ENCODE assay signal across 1 cellular context in the genomic region with DNA sequence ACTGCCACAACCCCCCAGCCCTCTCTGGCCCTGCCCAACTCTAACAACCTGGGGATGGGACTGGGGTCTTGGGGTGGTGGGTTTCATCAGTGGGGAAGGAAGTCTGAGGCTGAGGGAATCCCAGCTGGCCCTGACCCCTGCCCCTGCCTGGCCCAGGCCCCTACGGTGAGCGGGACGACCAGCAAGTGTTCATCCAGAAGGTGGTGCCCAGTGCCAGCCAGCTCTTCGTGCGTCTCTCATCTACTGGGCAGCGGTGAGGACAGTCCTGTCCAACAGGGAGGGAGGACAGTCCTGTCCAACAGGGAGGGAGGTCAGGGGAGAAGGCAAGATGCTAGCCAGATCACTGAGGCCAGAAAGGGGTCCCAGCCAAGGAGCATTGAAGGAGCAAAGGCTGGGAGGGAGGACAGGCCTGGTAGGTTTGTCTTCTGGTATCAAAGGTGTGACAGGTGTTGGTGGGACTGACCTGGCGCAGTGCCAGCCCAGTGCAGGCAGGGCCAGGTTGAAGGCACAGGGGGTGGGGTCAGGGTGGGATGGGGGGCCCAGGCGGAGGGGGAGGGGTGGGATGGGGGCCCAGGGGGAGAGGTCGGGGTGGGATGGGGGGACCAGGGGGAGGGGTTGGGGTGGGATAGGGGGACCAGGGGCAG.
TF ChIP-seq lines count a peak whose summit lies in the region.

No MANE protein-coding gene starts in this region.

TF ChIP-seq in HCT116, 20 proteins besides CTCF, POLR2A, EP300 and RAD21 (continued from another document):
- TF ChIP-seq, protein P1, sequence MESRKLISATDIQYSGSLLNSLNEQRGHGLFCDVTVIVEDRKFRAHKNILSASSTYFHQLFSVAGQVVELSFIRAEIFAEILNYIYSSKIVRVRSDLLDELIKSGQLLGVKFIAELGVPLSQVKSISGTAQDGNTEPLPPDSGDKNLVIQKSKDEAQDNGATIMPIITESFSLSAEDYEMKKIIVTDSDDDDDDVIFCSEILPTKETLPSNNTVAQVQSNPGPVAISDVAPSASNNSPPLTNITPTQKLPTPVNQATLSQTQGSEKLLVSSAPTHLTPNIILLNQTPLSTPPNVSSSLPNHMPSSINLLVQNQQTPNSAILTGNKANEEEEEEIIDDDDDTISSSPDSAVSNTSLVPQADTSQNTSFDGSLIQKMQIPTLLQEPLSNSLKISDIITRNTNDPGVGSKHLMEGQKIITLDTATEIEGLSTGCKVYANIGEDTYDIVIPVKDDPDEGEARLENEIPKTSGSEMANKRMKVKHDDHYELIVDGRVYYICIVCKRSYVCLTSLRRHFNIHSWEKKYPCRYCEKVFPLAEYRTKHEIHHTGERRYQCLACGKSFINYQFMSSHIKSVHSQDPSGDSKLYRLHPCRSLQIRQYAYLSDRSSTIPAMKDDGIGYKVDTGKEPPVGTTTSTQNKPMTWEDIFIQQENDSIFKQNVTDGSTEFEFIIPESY (IDR thresholded peaks at IDR 0.05; ENCODE audit: extremely low read depth, insufficient replicate concordance, low read length) = no peak
- no peak for TF ChIP-seq EZH2phosphoT487 (IDR thresholded peaks at IDR 0.05; ENCODE audit: borderline replicate concordance)
- no peak for TF ChIP-seq SRF (IDR thresholded peaks at IDR 0.05; ENCODE audit: low read depth)
- TF ChIP-seq JUND (IDR thresholded peaks at IDR 0.05) = no peak
- TF ChIP-seq, protein P2, sequence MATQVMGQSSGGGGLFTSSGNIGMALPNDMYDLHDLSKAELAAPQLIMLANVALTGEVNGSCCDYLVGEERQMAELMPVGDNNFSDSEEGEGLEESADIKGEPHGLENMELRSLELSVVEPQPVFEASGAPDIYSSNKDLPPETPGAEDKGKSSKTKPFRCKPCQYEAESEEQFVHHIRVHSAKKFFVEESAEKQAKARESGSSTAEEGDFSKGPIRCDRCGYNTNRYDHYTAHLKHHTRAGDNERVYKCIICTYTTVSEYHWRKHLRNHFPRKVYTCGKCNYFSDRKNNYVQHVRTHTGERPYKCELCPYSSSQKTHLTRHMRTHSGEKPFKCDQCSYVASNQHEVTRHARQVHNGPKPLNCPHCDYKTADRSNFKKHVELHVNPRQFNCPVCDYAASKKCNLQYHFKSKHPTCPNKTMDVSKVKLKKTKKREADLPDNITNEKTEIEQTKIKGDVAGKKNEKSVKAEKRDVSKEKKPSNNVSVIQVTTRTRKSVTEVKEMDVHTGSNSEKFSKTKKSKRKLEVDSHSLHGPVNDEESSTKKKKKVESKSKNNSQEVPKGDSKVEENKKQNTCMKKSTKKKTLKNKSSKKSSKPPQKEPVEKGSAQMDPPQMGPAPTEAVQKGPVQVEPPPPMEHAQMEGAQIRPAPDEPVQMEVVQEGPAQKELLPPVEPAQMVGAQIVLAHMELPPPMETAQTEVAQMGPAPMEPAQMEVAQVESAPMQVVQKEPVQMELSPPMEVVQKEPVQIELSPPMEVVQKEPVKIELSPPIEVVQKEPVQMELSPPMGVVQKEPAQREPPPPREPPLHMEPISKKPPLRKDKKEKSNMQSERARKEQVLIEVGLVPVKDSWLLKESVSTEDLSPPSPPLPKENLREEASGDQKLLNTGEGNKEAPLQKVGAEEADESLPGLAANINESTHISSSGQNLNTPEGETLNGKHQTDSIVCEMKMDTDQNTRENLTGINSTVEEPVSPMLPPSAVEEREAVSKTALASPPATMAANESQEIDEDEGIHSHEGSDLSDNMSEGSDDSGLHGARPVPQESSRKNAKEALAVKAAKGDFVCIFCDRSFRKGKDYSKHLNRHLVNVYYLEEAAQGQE (IDR thresholded peaks at IDR 0.05; ENCODE audit: low read depth) = no peak
- no peak for TF ChIP-seq CEBPB (IDR thresholded peaks at IDR 0.05; ENCODE audit: low read depth)
